ENCODE assay signal across 21 cellular contexts in the genomic region with DNA sequence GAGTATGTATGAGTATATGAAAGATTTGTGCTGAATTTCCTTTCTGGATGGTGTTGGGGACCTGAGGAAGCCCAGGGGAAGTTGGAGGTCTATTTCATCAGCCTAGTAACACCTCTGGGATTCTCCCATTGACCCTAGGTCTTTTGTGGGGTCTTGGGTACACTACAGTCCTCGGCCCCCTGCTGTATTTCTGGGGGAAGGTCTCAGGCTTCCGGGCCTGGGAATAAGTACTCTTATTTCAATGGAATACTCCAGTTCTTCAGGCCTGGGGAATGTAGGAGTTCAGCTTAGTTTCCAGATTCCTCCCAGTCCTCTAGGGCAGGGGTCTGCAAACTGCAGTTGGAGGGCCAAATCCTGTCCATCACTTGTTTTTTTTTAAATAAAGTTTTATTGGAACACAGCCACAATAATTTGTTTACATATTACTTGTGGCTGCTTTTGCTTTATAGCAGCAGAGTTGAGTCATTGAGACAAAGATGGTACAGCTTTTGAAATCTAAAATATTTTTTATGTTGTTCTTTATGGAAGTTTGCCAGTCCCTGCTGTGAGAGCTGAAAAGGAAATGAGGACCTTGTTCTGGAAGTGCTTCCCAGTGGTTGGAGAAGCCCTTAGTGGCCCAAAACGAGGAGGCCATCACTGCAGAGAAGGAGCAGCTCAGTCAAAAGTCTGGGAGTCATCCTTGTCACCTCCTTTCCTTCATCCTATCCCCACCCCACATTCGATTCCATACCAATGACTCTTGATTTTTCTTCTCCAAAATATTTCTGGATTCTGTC.
DNase-seq lines count a peak whose midpoint lies in the region; ATAC-seq and TF ChIP-seq lines count a peak whose summit lies in the region.
"Had no signal": no experiment of that assay in that cellular context is flagged by ENCODE, and none has a peak within 500 bp of the region (broad histone marks: within the 10 kb centered on the region; RNA-seq: fewer than 3 reads in every experiment).

No MANE protein-coding gene starts in this region.

- no peak for ATAC-seq in upper lobe of right lung
- ATAC-seq: body of pancreas; CD8-positive, alpha-beta T cell had no signal

- no peaks in the 10 kb centered on the region for H3K27me3 ChIP-seq in upper lobe of right lung
- H3K27me3 ChIP-seq: body of pancreas, testis had no signal

- H3K4me3 ChIP-seq in astrocyte of the cerebellum (ENCODE audit: low read depth, low read length) (no peak overlapping the region), upper lobe of right lung (no peak overlapping the region)
- H3K4me3 ChIP-seq: body of pancreas, heart right ventricle, mucosa of descending colon, SK-N-MC had no signal

- H3K4me1 ChIP-seq in upper lobe of right lung: no peaks in the 10 kb centered on the region
- H3K4me1 ChIP-seq: body of pancreas, testis had no signal

- peak; percentile 22 for DNase-seq in NCI-H82 (lab: John Stamatoyannopoulos, UW)
- DNase-seq in NCI-H82 treated with DMSO at 0.1 percent for 48 hours (lab: John Stamatoyannopoulos, UW; ENCODE audit: unreplicated experiment): no peak
- DNase-seq in astrocyte of the cerebellum (ENCODE audit: low read depth): no peak
- DNase-seq in fibroblast of peridontal ligament (ENCODE audit: extremely low read depth): peak; percentile 18
- DNase-seq in hepatic stellate cell (ENCODE audit: low spot score): no peak
- DNase-seq in upper lobe of right lung: no peak
- no peak for DNase-seq in HT-29 (ENCODE audit: low spot score)
- DNase-seq: activated CD8-positive, alpha-beta memory T cell treated with anti-CD3 and anti-CD28 coated beads, Interleukin-2, amount 50 U/mL, for 48 hours; AML-193; body of pancreas; CD8-positive, alpha-beta T cell; DMS79 treated with DMSO at 0.1 percent for 48 hours; heart right ventricle; mucosa of descending colon; NCI-H510A; small intestine; WERI-Rb-1 had no signal

- peak overlapping the region; percentile 28 for H3K27ac ChIP-seq in temporal lobe (ENCODE audit: low read depth, low read length)
- H3K27ac ChIP-seq in upper lobe of right lung: no peak overlapping the region
- H3K27ac ChIP-seq: 22Rv1, body of pancreas, heart right ventricle, SK-N-MC, testis, WERI-Rb-1 had no signal

- H3K36me3 ChIP-seq in upper lobe of right lung: no peaks in the 10 kb centered on the region
- H3K36me3 ChIP-seq: heart right ventricle, WERI-Rb-1 had no signal

- intact Hi-C loops in upper lobe of right lung (cut with DNase I): no loop called here

- H3K9me3 ChIP-seq in upper lobe of right lung: no peaks in the 10 kb centered on the region
- H3K9me3 ChIP-seq: body of pancreas, heart right ventricle, mucosa of descending colon, testis had no signal

- in situ Hi-C loops in astrocyte of the cerebellum (cut with HindIII; ENCODE audit: low sequenced_read_pairs): no loop called here

- TF ChIP-seq CTCF in astrocyte of the cerebellum (IDR thresholded peaks at IDR 0.05; ENCODE audit: low read depth, low read length, missing control alignments): peak; percentile 3
- no peak for TF ChIP-seq CTCF in upper lobe of right lung (IDR thresholded peaks at IDR 0.05)

Comparison
In these comparisons a context has a peak if more than half of its experiments do, and no peak if none do; other contexts are left out.
1. DNase-seq: peak in NCI-H82 (single experiment) and fibroblast of peridontal ligament (single experiment); none in NCI-H82 treated with DMSO at 0.1 percent for 48 hours (single experiment), astrocyte of the cerebellum (single experiment), hepatic stellate cell (single experiment), upper lobe of right lung (single experiment) and HT-29 (single experiment).